In the genomic region with DNA sequence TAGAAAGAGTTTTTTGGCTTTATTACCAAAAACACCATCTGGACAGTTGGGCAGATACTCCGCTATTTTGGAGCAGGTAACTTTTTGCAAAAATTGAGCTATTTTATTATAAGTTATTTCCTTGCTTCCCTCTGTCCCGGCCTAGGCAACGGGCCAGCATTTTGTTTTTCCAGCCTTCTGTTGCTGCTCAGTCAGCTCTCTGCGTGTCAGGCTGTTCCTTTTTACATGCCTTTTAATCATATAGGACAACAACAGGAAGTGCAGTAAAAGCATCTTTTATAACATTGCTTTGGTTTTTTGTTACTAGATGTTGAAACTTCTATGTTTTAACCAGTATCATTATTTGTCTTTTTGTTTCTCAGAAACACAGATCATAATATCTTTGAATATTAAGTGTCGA, we compare ENCODE assay signal across 10 cellular contexts. TPM values are rescaled to one million over a fixed set of nuclear protein-coding genes. Genes with fewer than 3 reads are reported as not detected.
DNase-seq lines count a peak whose midpoint lies in the region; TF ChIP-seq lines count a peak whose summit lies in the region.
"Had no signal": no experiment of that assay in that cellular context is flagged by ENCODE, and none has a peak within 500 bp of the region (broad histone marks: within the 10 kb centered on the region; RNA-seq: fewer than 3 reads in every experiment).

No MANE protein-coding gene starts in this region.

- no peaks in the 10 kb centered on the region for H3K9me3 ChIP-seq in HEK293 (ENCODE audit: control insufficient read depth, insufficient read depth, low read depth, low read length)
- H3K9me3 ChIP-seq: tibial artery had no signal

- H3K27ac ChIP-seq in HEK293 (ENCODE audit: extremely low read depth, low read depth, low read length) = no peak overlapping the region; the same call in 1 of the 2 replicates
- peak overlapping the region; percentile 75 for H3K27ac ChIP-seq in angular gyrus (ENCODE audit: low read depth, low read length)
- H3K27ac ChIP-seq in rectal smooth muscle tissue (ENCODE audit: low read depth, low read length) = peak overlapping the region; percentile 51

- no peak overlapping the region for H3K9ac ChIP-seq in rectal smooth muscle tissue (ENCODE audit: low read length)

- peaks cover 14% of the 10 kb centered on the region for H3K4me1 ChIP-seq in HEK293 (ENCODE audit: control insufficient read depth, insufficient read depth, low read length)
- no peaks in the 10 kb centered on the region for H3K4me1 ChIP-seq in rectal smooth muscle tissue (ENCODE audit: control insufficient read depth, insufficient read depth, low read length)

- DNase-seq in hepatic stellate cell (ENCODE audit: low spot score) (peak; percentile 10), RKO (ENCODE audit: low spot score) (no peak), HT-29 (ENCODE audit: low spot score) (no peak), NCI-H2227 (lab: John Stamatoyannopoulos, UW; ENCODE audit: unreplicated experiment) (no peak)
- no peak for DNase-seq in activated T-cell treated with anti-CD3 and anti-CD28 coated beads, Interleukin-2, amount 50 U/mL, for 48 hours
- DNase-seq: Kasumi-1 had no signal

- POLR2A ChIA-PET in HEK293 (lab: Yijun Ruan, JAX) = interaction anchor here (1.8 kb wide), 1 partner anchor 31 kb away, joined by 8 read pairs; the partner anchor contains the start of gene PPM1D

- peaks cover 22 to 25% of the 10 kb centered on the region in 2 experiments for H3K36me3 ChIP-seq in HEK293 (ENCODE audit: control insufficient read depth in 2 of 2, insufficient read depth in 1 of 2, low read length in 2 of 2)
- H3K36me3 ChIP-seq in rectal smooth muscle tissue (ENCODE audit: control insufficient read depth, insufficient read depth, low read length) = no peaks in the 10 kb centered on the region

- CTCF ChIA-PET in HEK293 (lab: Yijun Ruan, JAX) = interaction anchor here (1.3 to 1.6 kb wide), 2 partner anchors 8 to 10 kb away, joined by 3 to 16 read pairs; no protein-coding TSS in a partner anchor

- no peak for TF ChIP-seq CTCF in HEK293 (tag by site-specific recombination; IDR thresholded peaks at IDR 0.05)

- no peaks in the 10 kb centered on the region for H3K27me3 ChIP-seq in rectal smooth muscle tissue (ENCODE audit: control insufficient read depth, insufficient read depth, low read length)
- H3K27me3 ChIP-seq: tibial artery had no signal

- H3K4me3 ChIP-seq in HEK293 (ENCODE audit: low read depth, low read length) = no peak overlapping the region
- no peak overlapping the region for H3K4me3 ChIP-seq in rectal smooth muscle tissue (ENCODE audit: low read length)
- H3K4me3 ChIP-seq: tibial artery had no signal

TF ChIP-seq in HEK293, 187 proteins besides CTCF, POLR2A, EP300 and RAD21:
- peak; percentile 36; the same call in 1 of the 2 replicates for TF ChIP-seq ZNF341 (tag by site-specific recombination; IDR thresholded peaks at IDR 0.05; ENCODE audit: low read depth)
- TF ChIP-seq FEZF1 (tag by site-specific recombination; IDR thresholded peaks at IDR 0.05) = 0 out of 2 replicates have a peak, but pooled peaks have one; percentile 13
- peak; percentile 56; the same call in 1 of the 2 replicates for TF ChIP-seq OSR2 (tag by site-specific recombination; IDR thresholded peaks at IDR 0.05)
- no peak for TF ChIP-seq ZNF37A (tag by site-specific recombination; IDR thresholded peaks at IDR 0.05)
- TF ChIP-seq, protein P1, sequence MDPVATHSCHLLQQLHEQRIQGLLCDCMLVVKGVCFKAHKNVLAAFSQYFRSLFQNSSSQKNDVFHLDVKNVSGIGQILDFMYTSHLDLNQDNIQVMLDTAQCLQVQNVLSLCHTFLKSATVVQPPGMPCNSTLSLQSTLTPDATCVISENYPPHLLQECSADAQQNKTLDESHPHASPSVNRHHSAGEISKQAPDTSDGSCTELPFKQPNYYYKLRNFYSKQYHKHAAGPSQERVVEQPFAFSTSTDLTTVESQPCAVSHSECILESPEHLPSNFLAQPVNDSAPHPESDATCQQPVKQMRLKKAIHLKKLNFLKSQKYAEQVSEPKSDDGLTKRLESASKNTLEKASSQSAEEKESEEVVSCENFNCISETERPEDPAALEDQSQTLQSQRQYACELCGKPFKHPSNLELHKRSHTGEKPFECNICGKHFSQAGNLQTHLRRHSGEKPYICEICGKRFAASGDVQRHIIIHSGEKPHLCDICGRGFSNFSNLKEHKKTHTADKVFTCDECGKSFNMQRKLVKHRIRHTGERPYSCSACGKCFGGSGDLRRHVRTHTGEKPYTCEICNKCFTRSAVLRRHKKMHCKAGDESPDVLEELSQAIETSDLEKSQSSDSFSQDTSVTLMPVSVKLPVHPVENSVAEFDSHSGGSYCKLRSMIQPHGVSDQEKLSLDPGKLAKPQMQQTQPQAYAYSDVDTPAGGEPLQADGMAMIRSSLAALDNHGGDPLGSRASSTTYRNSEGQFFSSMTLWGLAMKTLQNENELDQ (tag by site-specific recombination; IDR thresholded peaks at IDR 0.05; ENCODE audit: low read depth) = no peak
- peak; percentile 77; the same call in 1 of the 2 replicates for TF ChIP-seq ZNF132 (tag by site-specific recombination; IDR thresholded peaks at IDR 0.05; ENCODE audit: borderline replicate concordance)
- TF ChIP-seq ZNF138 (tag by site-specific recombination; IDR thresholded peaks at IDR 0.05; ENCODE audit: borderline replicate concordance) = no peak
- TF ChIP-seq PRDM6 (tag by site-specific recombination; IDR thresholded peaks at IDR 0.05) = peak; percentile 78

RNA-seq across cellular contexts. Expression of gene PPM1D, which starts 30.4 kb away (rescaled TPM):
- total RNA-seq in HT-29 (2014; rRNA removed; shearing (Covaris generic)) = 11.3 and 13.1 TPM in 2 replicates

RNA-seq across cellular contexts. Expression of gene BCAS3, which starts 47.3 kb away (rescaled TPM):
- total RNA-seq in HT-29 (2014; rRNA removed; shearing (Covaris generic)) = 7.4 and 10.2 TPM in 2 replicates
